1 cellular context compared by ENCODE assay signal in genomic region chr3:10400749-10401495, GRCh38.
TF ChIP-seq lines count a peak whose summit lies in the region.

No MANE protein-coding gene starts in this region.

TF ChIP-seq in SK-N-SH, 30 proteins besides CTCF, POLR2A, EP300 and RAD21 (continued from another document):
- TF ChIP-seq PBX3 (IDR thresholded peaks at IDR 0.05) (no peak), REST (IDR thresholded peaks at IDR 0.05; ENCODE audit: low read depth, low read length) (no peak), RFX5 (IDR thresholded peaks at IDR 0.05; ENCODE audit: low read length) (no peak), TEAD4 (IDR thresholded peaks at IDR 0.05; ENCODE audit: borderline replicate concordance, insufficient read depth) (no peak), NRF1 (IDR thresholded peaks at IDR 0.05; ENCODE audit: low read depth, low read length) (no peak)
